In the genomic region with DNA sequence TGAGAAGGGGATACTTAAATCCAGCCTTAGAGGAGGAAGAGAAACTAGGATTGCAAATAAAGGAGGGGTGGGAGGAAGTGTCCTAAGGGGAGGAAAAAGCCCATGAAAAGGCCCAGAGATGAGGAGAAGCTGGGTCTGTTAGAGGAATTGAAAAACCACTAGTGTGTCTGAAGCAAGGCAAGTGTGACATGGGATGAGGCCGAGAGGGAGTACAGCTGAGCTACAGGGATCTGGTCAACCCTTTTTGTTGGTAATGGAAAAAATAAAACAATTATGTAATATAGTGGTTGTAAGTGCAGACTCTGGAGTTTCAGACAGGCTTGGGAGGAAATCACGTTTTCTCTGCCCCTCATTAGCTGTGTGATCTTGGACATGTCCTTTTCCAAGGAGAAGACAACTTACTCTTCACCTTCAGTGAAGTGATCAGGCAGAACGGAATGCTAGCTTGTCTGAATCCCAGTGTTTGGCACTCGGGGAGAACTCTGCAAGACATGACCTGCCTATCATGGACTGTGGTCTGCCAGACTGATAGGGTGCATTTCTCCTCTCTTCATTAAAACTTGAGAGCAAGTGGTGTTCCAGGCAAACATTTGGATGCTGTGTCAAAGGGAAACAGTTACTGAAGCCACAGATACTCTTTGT, we compare ENCODE assay signal across 9 cellular contexts. TPM values are rescaled to one million over a fixed set of nuclear protein-coding genes. Genes with fewer than 3 reads are reported as not detected.
DNase-seq lines count a peak whose midpoint lies in the region; ATAC-seq, FAIRE-seq and TF ChIP-seq lines count a peak whose summit lies in the region.
"Had no signal": no experiment of that assay in that cellular context is flagged by ENCODE, and none has a peak within 500 bp of the region (broad histone marks: within the 10 kb centered on the region; RNA-seq: fewer than 3 reads in every experiment).

No MANE protein-coding gene starts in this region.

- TF ChIP-seq POLR2A in gastroesophageal sphincter (IDR thresholded peaks at IDR 0.05) (no peak), prostate gland (IDR thresholded peaks at IDR 0.05) (no peak)

- 40 to 64% methylated on average over 3 to 4 of the region's 4 CpGs for WGBS in gastroesophageal sphincter (ENCODE audit: low coverage in 1 of 2), 2 donors
- 51% methylated on average over 4 of the region's 4 CpGs for WGBS in prostate gland

- no peaks in the 10 kb centered on the region for H3K9me3 ChIP-seq in BLaER1 treated with 17β-estradiol and CSF1 and Interleukin-3, amounts not matched to agents 10 nM and 100 nM (replicated peaks in 1 of 11)
- H3K9me3 ChIP-seq in gastroesophageal sphincter (no peaks in the 10 kb centered on the region), prostate gland (no peaks in the 10 kb centered on the region)

- H3K27ac ChIP-seq in BLaER1 treated with 17β-estradiol and CSF1 and Interleukin-3, amounts not matched to agents 10 nM and 100 nM: peak overlapping the region in 6 of 11 experiments; percentile 43 to 86 (median 67); a peak in 12 of 22 replicates
- peak overlapping the region; percentile 93 for H3K27ac ChIP-seq in RWPE1
- H3K27ac ChIP-seq in gastroesophageal sphincter: peak overlapping the region in 3 of 4 donors; percentile 55 to 67 (median 57)
- no peak overlapping the region for H3K27ac ChIP-seq in prostate gland
- H3K27ac ChIP-seq in caudate nucleus (ENCODE audit: low read depth, low read length): no peak overlapping the region

- peak overlapping the region in 8 of 11 experiments; percentile 21 to 92 (median 82); a peak in 16 of 22 replicates for H3K4me2 ChIP-seq in BLaER1 treated with 17β-estradiol and CSF1 and Interleukin-3, amounts not matched to agents 10 nM and 100 nM

- TF ChIP-seq EP300 in gastroesophageal sphincter (IDR thresholded peaks at IDR 0.05): no peak

- FAIRE-seq in HTR-8/SVneo (lab: Jason Lieb, UNC): no peak

- POLR2A ChIA-PET in RWPE1 (lab: Yijun Ruan, JAX; ENCODE audit: low non-redundant PET): interaction anchor here (1.2 kb wide), 1 partner anchor 9 kb away, joined by 6 read pairs; no protein-coding TSS in a partner anchor

- CTCF ChIA-PET in RWPE1 (lab: Yijun Ruan, JAX): interaction anchor here (0.5 to 5.1 kb wide), 15 partner anchors 9 to 356 kb away, joined by 3 to 28 read pairs (median 4); no protein-coding TSS in a partner anchor

- peaks cover 0 to 39% (median 17%) of the 10 kb centered on the region in 10 experiments; a peak in 14 of 20 replicates for H3K4me1 ChIP-seq in BLaER1 treated with 17β-estradiol and CSF1 and Interleukin-3, amounts not matched to agents 10 nM and 100 nM
- H3K4me1 ChIP-seq in gastroesophageal sphincter: peaks cover 0 to 12% (median 0%) of the 10 kb centered on the region in 3 donors
- no peaks in the 10 kb centered on the region for H3K4me1 ChIP-seq in prostate gland (replicated peaks)

- no peaks in the 10 kb centered on the region for H3K36me3 ChIP-seq in BLaER1 treated with 17β-estradiol and CSF1 and Interleukin-3, amounts not matched to agents 10 nM and 100 nM
- no peaks in the 10 kb centered on the region for H3K36me3 ChIP-seq in gastroesophageal sphincter
- no peaks in the 10 kb centered on the region for H3K36me3 ChIP-seq in prostate gland

- H3K27me3 ChIP-seq in BLaER1 treated with 17β-estradiol and CSF1 and Interleukin-3, amounts not matched to agents 10 nM and 100 nM: no peaks in the 10 kb centered on the region
- H3K27me3 ChIP-seq in gastroesophageal sphincter (no peaks in the 10 kb centered on the region), prostate gland (replicated peaks; ENCODE audit: insufficient read depth) (no peaks in the 10 kb centered on the region)

- TF ChIP-seq CTCF in RWPE1 (conservative IDR thresholded peaks at IDR 0.05; ENCODE audit: low read depth) (no peak), gastroesophageal sphincter (IDR thresholded peaks at IDR 0.05) (no peak), prostate gland (IDR thresholded peaks at IDR 0.05) (no peak)

- no peaks in the 10 kb centered on the region for H4K20me1 ChIP-seq in BLaER1 treated with 17β-estradiol and CSF1 and Interleukin-3, amounts not matched to agents 10 nM and 100 nM

- ATAC-seq in gastroesophageal sphincter: peak; percentile 43

- DNase-seq in RWPE1 (ENCODE audit: low spot score) (peak; percentile 68), prostate gland (ENCODE audit: low spot score) (peak; percentile 47), caudate nucleus (lab: John Stamatoyannopoulos, UW) (no peak), HTR-8/SVneo (ENCODE audit: insufficient read length, low spot score) (no peak), ureter (ENCODE audit: low spot score) (no peak), pons (ENCODE audit: low spot score) (no peak)

- H3K4me3 ChIP-seq in BLaER1 treated with 17β-estradiol and CSF1 and Interleukin-3, amounts not matched to agents 10 nM and 100 nM: no peak overlapping the region
- H3K4me3 ChIP-seq in gastroesophageal sphincter (no peak overlapping the region), prostate gland (no peak overlapping the region)

- peak overlapping the region in 5 of 11 experiments; percentile 28 to 73 (median 55); a peak in 9 of 22 replicates for H3K9ac ChIP-seq in BLaER1 treated with 17β-estradiol and CSF1 and Interleukin-3, amounts not matched to agents 10 nM and 100 nM

- intact Hi-C loops in prostate gland (cut with DNase I): loop anchor here (2.0 to 10.0 kb wide), 2 partner anchors 68 to 406 kb away; no protein-coding TSS in a partner anchor

RNA-seq across cellular contexts. Expression of a gene that starts 7.5 kb away (rescaled TPM):
- total RNA-seq in gastroesophageal sphincter (100 to 1,000 TPM in 2 of 4 donors, 10 to 100 TPM in 2; 57.6 to 155 (median 106) TPM), prostate gland (10 to 100 TPM; 61.7 to 72.1 TPM), ureter (152 TPM)
- total RNA-seq: G401 had no signal

RNA-seq across cellular contexts. Expression of a gene that starts 35.7 kb away (rescaled TPM):
- total RNA-seq in gastroesophageal sphincter (100 to 1,000 TPM in 3 of 4 donors, 10 to 100 TPM in 1; 41.9 to 183 (median 125) TPM), prostate gland (100 to 1,000 TPM; 253 to 351 TPM), ureter (1,471 TPM)
- total RNA-seq: G401 had no signal

Comparison
In these comparisons a context has a peak if more than half of its experiments do, and no peak if none do; other contexts are left out.
1. H3K27ac ChIP-seq: peak in BLaER1 treated with 17β-estradiol and CSF1 and Interleukin-3, amounts not matched to agents 10 nM and 100 nM (6 of 11), RWPE1 (single experiment) and gastroesophageal sphincter (3 of 4); none in prostate gland (0 of 2) and caudate nucleus (single experiment).
2. DNase-seq: peak in RWPE1 (single experiment) and prostate gland (single experiment); none in caudate nucleus (0 of 61), HTR-8/SVneo (single experiment), ureter (single experiment) and pons (single experiment).